In genomic region chr21:39345440-39345839, GRCh38 we compare ENCODE assay signal across 10 cellular contexts. TPM values are rescaled to one million over a fixed set of nuclear protein-coding genes. Genes with fewer than 3 reads are reported as not detected.
A peak's percentile ranks its signal among the peaks of the same experiment; 100 is the strongest.
DNase-seq lines count a peak whose midpoint lies in the region; ATAC-seq and TF ChIP-seq lines count a peak whose summit lies in the region.
"Had no signal": no experiment of that assay in that cellular context is flagged by ENCODE, and none has a peak within 500 bp of the region (broad histone marks: within the 10 kb centered on the region; RNA-seq: fewer than 3 reads in every experiment).

No MANE protein-coding gene starts in this region.

- H3K9me3 Mint-ChIP-seq in WTC11, result no peaks in the 10 kb centered on the region
- H3K9me3 Mint-ChIP-seq in stimulated activated naive CD8-positive, alpha-beta T cell treated with anti-CD3 and anti-CD28 coated beads, Interleukin-15, amount 100 ng/mL, for 72 hours, result no peaks in the 10 kb centered on the region
- H3K9me3 Mint-ChIP-seq in CD4-positive, alpha-beta memory T cell, result no peaks in the 10 kb centered on the region

- H3K4me3 Mint-ChIP-seq in WTC11, result peak overlapping the region; percentile 80
- H3K4me3 Mint-ChIP-seq in stimulated activated naive CD8-positive, alpha-beta T cell treated with anti-CD3 and anti-CD28 coated beads, Interleukin-15, amount 100 ng/mL, for 72 hours, result peak overlapping the region; percentile 51 to 85
- peak overlapping the region in 4 of 8 donors; percentile 1 to 40 (median 26) for H3K4me3 Mint-ChIP-seq in CD4-positive, alpha-beta memory T cell

- WGBS in right cardiac atrium, result 67% methylated on average over 6 of the region's 6 CpGs

- no peak for TF ChIP-seq CTCF in WTC11 (IDR thresholded peaks at IDR 0.05)

- no peak for DNase-seq in right cardiac atrium
- DNase-seq in cardiac septum (ENCODE audit: low spot score), result no peak
- DNase-seq in WTC11 (ENCODE audit: low spot score), result no peak
- DNase-seq in stimulated activated naive CD8-positive, alpha-beta T cell treated with anti-CD3 and anti-CD28 coated beads, Interleukin-15, amount 100 ng/mL, for 72 hours, result no peak
- no peak for DNase-seq in germinal center (ENCODE audit: low spot score)
- DNase-seq in CD4-positive, alpha-beta memory T cell, result no peak
- DNase-seq in COLO668 (lab: John Stamatoyannopoulos, UW; ENCODE audit: unreplicated experiment), result no peak
- DNase-seq: activated CD4-positive, CD25-positive, alpha-beta regulatory T cell; psoas muscle had no signal

- no peaks in the 10 kb centered on the region for H3K9me3 ChIP-seq in right cardiac atrium (ENCODE audit: control insufficient read depth, low read length)
- no peaks in the 10 kb centered on the region for H3K9me3 ChIP-seq in iPS-20b (ENCODE audit: insufficient read depth, low read depth, low read length)
- H3K9me3 ChIP-seq in CD4-positive, alpha-beta memory T cell (ENCODE audit: control insufficient read depth in 1 of 2, low read length in 2 of 2), result no peaks in the 10 kb centered on the region
- H3K9me3 ChIP-seq: psoas muscle had no signal

- CTCF ChIA-PET in WTC11 (lab: Charles Lee), result no interaction called here
- CTCF ChIA-PET in CD4-positive, alpha-beta memory T cell (lab: Charles Lee; ENCODE audit: partially characterized antibody), result interaction anchor here (1.0 to 1.4 kb wide), 3 partner anchors 14 to 42 kb away, joined by 3 to 4 read pairs (median 3); no protein-coding TSS in a partner anchor

- H3K27me3 ChIP-seq in right cardiac atrium (ENCODE audit: control insufficient read depth, insufficient read depth) (no peaks in the 10 kb centered on the region), iPS-20b (ENCODE audit: insufficient read depth, low read length) (no peaks in the 10 kb centered on the region)
- no peaks in the 10 kb centered on the region for H3K27me3 ChIP-seq in CD4-positive, alpha-beta memory T cell (ENCODE audit: insufficient read depth, low read length)

- intact Hi-C loops in right cardiac atrium (cut with DNase I), result loop anchor here in 2 of 4 donors (5.0 kb wide), 1 partner anchor 33 kb away; the partner anchor contains the start of gene BRWD1 (in 2 of the 2)
- intact Hi-C loops in cardiac septum (cut with DNase I), result no loop called here
- intact Hi-C loops in CD4-positive, alpha-beta memory T cell (cut with micrococcal nuclease), result no loop called here

- H3K4me3 ChIP-seq in right cardiac atrium (ENCODE audit: low read length), result no peak overlapping the region
- peak overlapping the region; percentile 90 for H3K4me3 ChIP-seq in iPS-20b (ENCODE audit: low read length)
- no peak overlapping the region for H3K4me3 ChIP-seq in CD4-positive, alpha-beta memory T cell (ENCODE audit: low read length in 2 of 2)
- H3K4me3 ChIP-seq: psoas muscle had no signal

- no peak for ATAC-seq in right cardiac atrium
- no peak for ATAC-seq in WTC11
- no peak for ATAC-seq in stimulated activated naive CD8-positive, alpha-beta T cell treated with anti-CD3 and anti-CD28 coated beads, Interleukin-15, amount 100 ng/mL, for 72 hours
- ATAC-seq: psoas muscle had no signal

- peak overlapping the region; percentile 41; the same call in 1 of the 2 replicates for H3K27ac Mint-ChIP-seq in WTC11
- no peak overlapping the region for H3K27ac Mint-ChIP-seq in stimulated activated naive CD8-positive, alpha-beta T cell treated with anti-CD3 and anti-CD28 coated beads, Interleukin-15, amount 100 ng/mL, for 72 hours
- peak overlapping the region in 2 of 7 donors; percentile 28 to 77 for H3K27ac Mint-ChIP-seq in CD4-positive, alpha-beta memory T cell

- POLR2A ChIA-PET in WTC11 (lab: Charles Lee), result no interaction called here
- POLR2A ChIA-PET in CD4-positive, alpha-beta memory T cell (lab: Charles Lee; ENCODE audit: partially characterized antibody), result interaction anchor here (1.5 to 6.6 kb wide), 3 partner anchors 31 to 93 kb away, joined by 3 to 197 read pairs (median 4); partner anchors contain the start of gene BRWD1

- no peak overlapping the region for H3K9ac ChIP-seq in iPS-20b (ENCODE audit: low read depth, low read length)

- peaks cover 74% of the 10 kb centered on the region for H3K36me3 ChIP-seq in iPS-20b (ENCODE audit: insufficient read depth, low read depth, low read length)
- H3K36me3 ChIP-seq in CD4-positive, alpha-beta memory T cell (ENCODE audit: insufficient read depth, low read length), result peaks cover 25% of the 10 kb centered on the region

- H3K27me3 Mint-ChIP-seq in WTC11 (ENCODE audit: low read depth), result no peaks in the 10 kb centered on the region
- H3K27me3 Mint-ChIP-seq in stimulated activated naive CD8-positive, alpha-beta T cell treated with anti-CD3 and anti-CD28 coated beads, Interleukin-15, amount 100 ng/mL, for 72 hours, result no peaks in the 10 kb centered on the region
- no peaks in the 10 kb centered on the region for H3K27me3 Mint-ChIP-seq in CD4-positive, alpha-beta memory T cell

- H3K36me3 Mint-ChIP-seq in WTC11, result peaks cover 62% of the 10 kb centered on the region
- peaks cover 41 to 58% of the 10 kb centered on the region in 2 donors for H3K36me3 Mint-ChIP-seq in CD4-positive, alpha-beta memory T cell

- peaks cover 3% of the 10 kb centered on the region for H3K4me1 ChIP-seq in right cardiac atrium (ENCODE audit: control insufficient read depth, insufficient read depth, low read length)
- H3K4me1 ChIP-seq in iPS-20b (ENCODE audit: insufficient read depth, low read length), result peaks cover 18% of the 10 kb centered on the region
- H3K4me1 ChIP-seq in CD4-positive, alpha-beta memory T cell (ENCODE audit: insufficient read depth, low read length), result peaks cover 45% of the 10 kb centered on the region

- H3K4me1 Mint-ChIP-seq in WTC11, result peaks cover 40% of the 10 kb centered on the region
- H3K4me1 Mint-ChIP-seq in stimulated activated naive CD8-positive, alpha-beta T cell treated with anti-CD3 and anti-CD28 coated beads, Interleukin-15, amount 100 ng/mL, for 72 hours, result peaks cover 40% of the 10 kb centered on the region
- H3K4me1 Mint-ChIP-seq in CD4-positive, alpha-beta memory T cell, result peaks cover 27 to 49% (median 36%) of the 10 kb centered on the region in 4 donors

- peak overlapping the region; percentile 70 for H3K27ac ChIP-seq in right cardiac atrium (ENCODE audit: low read length)
- H3K27ac ChIP-seq in iPS-20b (ENCODE audit: low read length), result no peak overlapping the region
- H3K27ac ChIP-seq in CD4-positive, alpha-beta memory T cell (ENCODE audit: low read depth, low read length), result no peak overlapping the region
- H3K27ac ChIP-seq: psoas muscle had no signal

TF ChIP-seq in WTC11, 78 proteins besides CTCF, POLR2A, EP300 and RAD21:
- no peak for TF ChIP-seq NFATC4 (CRISPR knock-in tag; IDR thresholded peaks at IDR 0.05)

RNA-seq across cellular contexts. Expression of gene HMGN1, which starts 3.4 kb away (rescaled TPM):
- 10 to 100 TPM; 66.5 to 84.6 (median 80.8) TPM for total RNA-seq in right cardiac atrium
- polyA plus RNA-seq in right cardiac atrium, result 50.7 TPM
- total RNA-seq in cardiac septum, result 88.7 TPM
- total RNA-seq in WTC11 (2021), result 469 to 522 TPM (median 522 TPM) in 3 replicates
- total RNA-seq in CD4-positive, alpha-beta memory T cell, result 100 to 1,000 TPM; 230 to 241 TPM
- 100 to 1,000 TPM; 193 to 358 TPM for polyA plus RNA-seq in CD4-positive, alpha-beta memory T cell

RNA-seq across cellular contexts. Expression of gene BRWD1, which starts 32.0 kb away (rescaled TPM):
- total RNA-seq in right cardiac atrium (10 to 100 TPM; 31.0 to 36.9 (median 32.7) TPM), cardiac septum (38.9 TPM), WTC11 (2021) (48.8 to 53.3 TPM (median 52.5 TPM) in 3 replicates)
- polyA plus RNA-seq in right cardiac atrium, result 13.4 TPM
- 10 to 100 TPM; 92.9 to 99.0 TPM for total RNA-seq in CD4-positive, alpha-beta memory T cell
- 10 to 100 TPM; 32.7 to 39.2 TPM for polyA plus RNA-seq in CD4-positive, alpha-beta memory T cell
